In genomic region chr3:14411166-14411526, GRCh38 we compare ENCODE assay signal across 12 cellular contexts. TPM values are rescaled to one million over a fixed set of nuclear protein-coding genes. Genes with fewer than 3 reads are reported as not detected.
A peak's percentile ranks its signal among the peaks of the same experiment; 100 is the strongest.
DNase-seq lines count a peak whose midpoint lies in the region; ATAC-seq, FAIRE-seq and TF ChIP-seq lines count a peak whose summit lies in the region.
"Had no signal": no experiment of that assay in that cellular context is flagged by ENCODE, and none has a peak within 500 bp of the region (broad histone marks: within the 10 kb centered on the region; RNA-seq: fewer than 3 reads in every experiment).

No MANE protein-coding gene starts in this region.

- DNase-seq in A549 (ENCODE audit: low read depth in 1 of 2, low spot score in 1 of 2) = peak in 1 of 2 experiments; percentile 75
- no peak for DNase-seq in GM23248
- no peak for DNase-seq in activated T-helper 1 cell treated with anti-CD3 and anti-CD28 coated beads, Interleukin-12 subunit alpha, Interleukin-12 subunit beta, Interleukin-2, Interleukin-4 antibody, amounts not matched to agents 30 ng/mL and 10 ng/mL and 1 ng/mL, durations not matched to agents 14 hours and 24 hours and 36 hours (ENCODE audit: low spot score)
- DNase-seq in lower lobe of right lung = peak; percentile 89
- no peak for DNase-seq in Caco-2
- DNase-seq in SHP77 treated with DMSO at 0.1 percent for 48 hours (lab: John Stamatoyannopoulos, UW) = no peak
- DNase-seq in anterior cingulate cortex (lab: John Stamatoyannopoulos, UW) = no peak
- DNase-seq: activated CD4-positive, CD25-positive, alpha-beta regulatory T cell treated with anti-CD3 and anti-CD28 coated beads, Interleukin-2, amount 50 U/mL, for 72 hours; NCI-H446; nucleus accumbens had no signal

- no peaks in the 10 kb centered on the region for H3K27me3 ChIP-seq in GM23248 (replicated peaks; ENCODE audit: insufficient read depth)
- H3K27me3 ChIP-seq in lower lobe of right lung (ENCODE audit: low read depth) = no peaks in the 10 kb centered on the region
- no peaks in the 10 kb centered on the region for H3K27me3 ChIP-seq in Caco-2 (replicated peaks; ENCODE audit: control insufficient read depth, insufficient read depth, low read length)

- H3K4me1 ChIP-seq in A549 (peaks cover 99% of the 10 kb centered on the region), GM23248 (ENCODE audit: insufficient read depth) (peaks cover 26% of the 10 kb centered on the region), lower lobe of right lung (peaks cover 73% of the 10 kb centered on the region), Caco-2 (peaks cover 13% of the 10 kb centered on the region)

- no peak overlapping the region for H2AFZ ChIP-seq in GM23248

- in situ Hi-C loops in GM23248 (cut with MboI) = no loop called here

- H3K9me2 ChIP-seq in GM23248 (ENCODE audit: insufficient read depth) = no peaks in the 10 kb centered on the region

- FAIRE-seq in A549 (lab: Jason Lieb, UNC) = no peak

- TF ChIP-seq POLR2A in A549 (IDR thresholded peaks at IDR 0.05; ENCODE audit: low read length) = no peak

- H3K4me3 ChIP-seq in A549 (no peak overlapping the region), GM23248 (no peak overlapping the region), lower lobe of right lung (no peak overlapping the region), Caco-2 (ENCODE audit: low read depth, low read length) (no peak overlapping the region)

- no TSS peak for BruUV-seq in Caco-2 (replicated peaks; lab: Mats Ljungman, UMichigan)

- H3F3A ChIP-seq in GM23248 (ENCODE audit: insufficient read depth) = 0 out of 2 replicates have a peak, but pooled peaks cover 4% of the 10 kb centered on the region

- H3K36me3 Mint-ChIP-seq in activated T-helper 1 cell treated with anti-CD3 and anti-CD28 coated beads, Interleukin-12 subunit alpha, Interleukin-12 subunit beta, Interleukin-2, Interleukin-4 antibody, amounts not matched to agents 30 ng/mL and 10 ng/mL and 1 ng/mL, durations not matched to agents 14 hours and 24 hours and 36 hours (ENCODE audit: low read depth) = peaks cover 24% of the 10 kb centered on the region
- H3K36me3 Mint-ChIP-seq in Caco-2 (ENCODE audit: insufficient read depth, unreplicated experiment) = peaks cover 31% of the 10 kb centered on the region

- H3K9me3 Mint-ChIP-seq in activated T-helper 1 cell treated with anti-CD3 and anti-CD28 coated beads, Interleukin-12 subunit alpha, Interleukin-12 subunit beta, Interleukin-2, Interleukin-4 antibody, amounts not matched to agents 30 ng/mL and 10 ng/mL and 1 ng/mL, durations not matched to agents 14 hours and 24 hours and 36 hours = no peaks in the 10 kb centered on the region
- H3K9me3 Mint-ChIP-seq in Caco-2 (ENCODE audit: unreplicated experiment) = no peaks in the 10 kb centered on the region
- H3K9me3 Mint-ChIP-seq: CD4-positive, CD25-positive, alpha-beta regulatory T cell had no signal

- H3K9me3 ChIP-seq in A549 (no peaks in the 10 kb centered on the region), GM23248 (ENCODE audit: low read depth) (no peaks in the 10 kb centered on the region), lower lobe of right lung (no peaks in the 10 kb centered on the region), Caco-2 (no peaks in the 10 kb centered on the region)

- peaks cover 65% of the 10 kb centered on the region for H3K79me2 ChIP-seq in GM23248 (ENCODE audit: insufficient read depth)

- intact Hi-C loops in activated T-helper 1 cell treated with anti-CD3 and anti-CD28 coated beads, Interleukin-12 subunit alpha, Interleukin-12 subunit beta, Interleukin-2, Interleukin-4 antibody, amounts not matched to agents 30 ng/mL and 10 ng/mL and 1 ng/mL, durations not matched to agents 14 hours and 24 hours and 36 hours (cut with micrococcal nuclease) = no loop called here
- intact Hi-C loops in lower lobe of right lung (cut with DNase I) (no loop called here), Caco-2 (cut with micrococcal nuclease; ENCODE audit: unreplicated experiment) (no loop called here)

- H3K36me3 ChIP-seq in GM23248 (ENCODE audit: low read depth) = no peaks in the 10 kb centered on the region
- H3K36me3 ChIP-seq in lower lobe of right lung = peaks cover 16% of the 10 kb centered on the region
- no peaks in the 10 kb centered on the region; the same call in 1 of the 2 replicates for H3K36me3 ChIP-seq in Caco-2 (ENCODE audit: control insufficient read depth, insufficient read depth, low read length)

- H3K4me1 Mint-ChIP-seq in activated T-helper 1 cell treated with anti-CD3 and anti-CD28 coated beads, Interleukin-12 subunit alpha, Interleukin-12 subunit beta, Interleukin-2, Interleukin-4 antibody, amounts not matched to agents 30 ng/mL and 10 ng/mL and 1 ng/mL, durations not matched to agents 14 hours and 24 hours and 36 hours (ENCODE audit: low read depth) = peaks cover 33% of the 10 kb centered on the region
- peaks cover 6% of the 10 kb centered on the region for H3K4me1 Mint-ChIP-seq in Caco-2 (ENCODE audit: low read depth, unreplicated experiment)

- peak overlapping the region; percentile 39; the same call in 1 of the 2 replicates for H3K9ac ChIP-seq in GM23248

- 60% methylated on average over 9 of the region's 9 CpGs for WGBS in A549 (ENCODE audit: missing lambda C conversion rate)
- WGBS in GM23248 (ENCODE audit: low coverage in 1 of 2, low lambda C conversion rate in 2 of 2, missing lambda C conversion rate in 2 of 2), 2 experiments = 90 to 91% methylated on average over 9 of the region's 9 CpGs

- H4K20me1 ChIP-seq in GM23248 (ENCODE audit: insufficient read depth) = no peaks in the 10 kb centered on the region

- ATAC-seq in A549 (peak in 1 of 2 experiments; percentile 2; a peak in 3 of 6 replicates), lower lobe of right lung (peak; percentile 91), HG03280 (IDR thresholded peaks at IDR 0.05; ENCODE audit: unreplicated experiment) (no peak)

- TF ChIP-seq CTCF in A549 (IDR thresholded peaks at IDR 0.05) (no peak), lower lobe of right lung (IDR thresholded peaks at IDR 0.05) (no peak), Caco-2 (IDR thresholded peaks at IDR 0.05; ENCODE audit: insufficient read depth in 1 of 2, low read depth in 1 of 2, low read length in 1 of 2, severe bottlenecking in 1 of 2, unreplicated experiment in 1 of 2) (no peak)

- H3K27me3 Mint-ChIP-seq in activated T-helper 1 cell treated with anti-CD3 and anti-CD28 coated beads, Interleukin-12 subunit alpha, Interleukin-12 subunit beta, Interleukin-2, Interleukin-4 antibody, amounts not matched to agents 30 ng/mL and 10 ng/mL and 1 ng/mL, durations not matched to agents 14 hours and 24 hours and 36 hours (ENCODE audit: insufficient read depth) = no peaks in the 10 kb centered on the region
- H3K27me3 Mint-ChIP-seq in Caco-2 (ENCODE audit: insufficient read depth, unreplicated experiment) = no peaks in the 10 kb centered on the region
- H3K27me3 Mint-ChIP-seq: CD4-positive, CD25-positive, alpha-beta regulatory T cell had no signal

- TF ChIP-seq EP300 in A549 (IDR thresholded peaks at IDR 0.05) = no peak

- H3K27ac ChIP-seq in A549 (peak overlapping the region; percentile 92 to 98), GM23248 (peak overlapping the region; percentile 61), lower lobe of right lung (peak overlapping the region; percentile 68)

- CTCF ChIA-PET in A549 (lab: Yijun Ruan, JAX) (interaction anchor here (1.1 kb wide), 1 partner anchor 56 kb away, joined by 4 read pairs; no protein-coding TSS in a partner anchor), Caco-2 (lab: Charles Lee) (no interaction called here)

- H3K4me2 ChIP-seq in A549 (peak overlapping the region; percentile 62), GM23248 (ENCODE audit: unreplicated experiment) (no peak overlapping the region)

- TF ChIP-seq RAD21 in A549 (conservative IDR thresholded peaks at IDR 0.05 in 1 of 2, IDR thresholded peaks at IDR 0.05 in 1 of 2) = no peak

- H3K4me3 Mint-ChIP-seq in activated T-helper 1 cell treated with anti-CD3 and anti-CD28 coated beads, Interleukin-12 subunit alpha, Interleukin-12 subunit beta, Interleukin-2, Interleukin-4 antibody, amounts not matched to agents 30 ng/mL and 10 ng/mL and 1 ng/mL, durations not matched to agents 14 hours and 24 hours and 36 hours = no peak overlapping the region
- no peak overlapping the region for H3K4me3 Mint-ChIP-seq in Caco-2 (ENCODE audit: unreplicated experiment)

- POLR2A ChIA-PET in A549 (lab: Yijun Ruan, JAX) = interaction anchor here (1.4 kb wide), 2 partner anchors 9 to 42 kb away, joined by 5 to 10 read pairs; partner anchors contain the start of gene SLC6A6
- POLR2A ChIA-PET in Caco-2 (lab: Charles Lee) = interaction anchor here (0.6 kb wide), 1 partner anchor 20 kb away, joined by 3 read pairs; no protein-coding TSS in a partner anchor

- peak overlapping the region; percentile 86 for H3K27ac Mint-ChIP-seq in activated T-helper 1 cell treated with anti-CD3 and anti-CD28 coated beads, Interleukin-12 subunit alpha, Interleukin-12 subunit beta, Interleukin-2, Interleukin-4 antibody, amounts not matched to agents 30 ng/mL and 10 ng/mL and 1 ng/mL, durations not matched to agents 14 hours and 24 hours and 36 hours
- H3K27ac Mint-ChIP-seq in Caco-2 (ENCODE audit: unreplicated experiment) = no peak overlapping the region

RNA-seq across cellular contexts. Expression of gene SLC6A6, which starts 8.7 kb away (rescaled TPM):
- polyA plus RNA-seq in A549 (2011; rRNA removed) = 73.3 and 76.2 TPM in 2 replicates
- 39.4 and 55.1 TPM in 2 replicates for polyA plus RNA-seq in A549 (2012; cell fraction: cytosol; rRNA removed)
- polyA plus RNA-seq in A549 (2012; cell fraction: nucleus; rRNA removed) = 144 and 151 TPM in 2 replicates
- 66.2 to 73.8 TPM (median 66.5 TPM) in 3 replicates for polyA plus RNA-seq in A549 (2017; fragmentation: RNase III; extraction: RNeasy Plus Mini Kit Qiagen cat#74134 plus additional on column Dnase treatment)
- polyA minus RNA-seq in A549 (2011; rRNA and poly(A)+ RNA removed) = 141 and 148 TPM in 2 replicates
- total RNA-seq in GM23248 (2014; rRNA removed; shearing (Covaris generic)) = 10.6 and 13.4 TPM in 2 replicates
- 4.6 and 4.7 TPM in 2 replicates for polyA plus RNA-seq in GM23248 (2016; fragmentation: Nextera tagmentation; extraction: Ambion mirVana)
- 45.4 and 51.2 TPM in 2 replicates for total RNA-seq in activated T-helper 1 cell treated with anti-CD3 and anti-CD28 coated beads, Interleukin-12 subunit alpha, Interleukin-12 subunit beta, Interleukin-2, Interleukin-4 antibody, amounts not matched to agents 30 ng/mL and 10 ng/mL and 1 ng/mL, durations not matched to agents 14 hours and 24 hours and 36 hours
- total RNA-seq in lower lobe of right lung = 84.0 TPM
- 49.6 and 55.3 TPM in 2 replicates for total RNA-seq in Caco-2 (2022)
